In genomic region chr1:120415492-120415931, GRCh38 we compare ENCODE assay signal across 8 cellular contexts. TPM values are rescaled to one million over a fixed set of nuclear protein-coding genes. Genes with fewer than 3 reads are reported as not detected.
A peak's percentile ranks its signal among the peaks of the same experiment; 100 is the strongest.
DNase-seq lines count a peak whose midpoint lies in the region; ATAC-seq and TF ChIP-seq lines count a peak whose summit lies in the region.
"Not testable (repeated sequence)": the region's sequence is repeated elsewhere in the genome, so short reads cannot be mapped to it uniquely, and the experiment has no call there.

No MANE protein-coding gene starts in this region.

- H3K36me3 ChIP-seq in gastrocnemius medialis = not testable (repeated sequence)

- H3K27ac ChIP-seq in gastrocnemius medialis = peak overlapping the region in 3 of 4 donors; percentile 46 to 76 (median 70)

- DNase-seq in A172 (ENCODE audit: low spot score) (peak; percentile 50), OCI-M1 (lab: John Stamatoyannopoulos, UW) (peak; percentile 69), ecto neural progenitor cell (ENCODE audit: low spot score) (peak; percentile 43), left colon (peak; percentile 26 to 32), gastrocnemius medialis (peak in 1 of 2 donors; percentile 17)
- peak; percentile 71 for DNase-seq in activated CD8-positive, alpha-beta memory T cell treated with anti-CD3 and anti-CD28 coated beads for 24 hours

- intact Hi-C loops in left colon (cut with DNase I, micrococcal nuclease); gastrocnemius medialis (cut with DNase I; ENCODE audit: low total_unique reads): not testable (repeated sequence)

- peak overlapping the region; percentile 17 to 85 (median 68) for H3K4me3 ChIP-seq in gastrocnemius medialis

- in situ Hi-C loops in gastrocnemius medialis (cut with MboI; ENCODE audit: low sequenced_read_pairs in 4 of 4) = not testable (repeated sequence)

- not testable (repeated sequence) for H3K9me3 ChIP-seq in gastrocnemius medialis

- H3K4me1 ChIP-seq in gastrocnemius medialis = not testable (repeated sequence)

- not testable (repeated sequence) for TF ChIP-seq CTCF in gastrocnemius medialis (IDR thresholded peaks at IDR 0.05 in 4 of 5, conservative IDR thresholded peaks at IDR 0.05 in 1 of 5)

- H3K27me3 ChIP-seq in gastrocnemius medialis = not testable (repeated sequence)

- TF ChIP-seq POLR2A in gastrocnemius medialis (IDR thresholded peaks at IDR 0.05) = not testable (repeated sequence)

- ATAC-seq in GM19023 (IDR thresholded peaks at IDR 0.05; ENCODE audit: unreplicated experiment) = peak; percentile 47
- peak; percentile 20 for ATAC-seq in HG03460 (IDR thresholded peaks at IDR 0.05; ENCODE audit: unreplicated experiment)
- peak; percentile 78 for ATAC-seq in left colon
- ATAC-seq in gastrocnemius medialis = not testable (repeated sequence)

RNA-seq across cellular contexts. Expression of gene NBPF8, which starts 0.7 kb away (rescaled TPM):
- total RNA-seq in A172 (2014; rRNA removed; shearing (Covaris generic)) = 6.8 and 10.2 TPM in 2 replicates
- total RNA-seq in left colon = 1 to 10 TPM; 2.8 to 3.5 TPM
- 1 to 10 TPM in 3 of 4 donors, under 1 TPM in 1; 0.27 to 3.8 (median 1.7) TPM for total RNA-seq in gastrocnemius medialis
